In genomic region chr14:24427537-24428508, GRCh38 we compare ENCODE assay signal across 13 cellular contexts. TPM values are rescaled to one million over a fixed set of nuclear protein-coding genes. Genes with fewer than 3 reads are reported as not detected.
DNase-seq lines count a peak whose midpoint lies in the region; ATAC-seq and TF ChIP-seq lines count a peak whose summit lies in the region.
"Had no signal": no experiment of that assay in that cellular context is flagged by ENCODE, and none has a peak within 500 bp of the region (broad histone marks: within the 10 kb centered on the region; RNA-seq: fewer than 3 reads in every experiment).

No MANE protein-coding gene starts in this region.

- H3K27ac Mint-ChIP-seq in CD4-positive, alpha-beta memory T cell: peak overlapping the region; percentile 72 to 98 (median 86)
- peak overlapping the region; percentile 23 to 82 (median 40) for H3K27ac Mint-ChIP-seq in IgD-negative memory B cell
- H3K27ac Mint-ChIP-seq in nephron progenitor cell: no peak overlapping the region

- H3K4me1 Mint-ChIP-seq in CD4-positive, alpha-beta memory T cell: peaks cover 35 to 59% (median 46%) of the 10 kb centered on the region in 4 donors
- H3K4me1 Mint-ChIP-seq in IgD-negative memory B cell: peaks cover 8 to 17% (median 12%) of the 10 kb centered on the region in 3 donors
- H3K4me1 Mint-ChIP-seq in nephron progenitor cell: peaks cover 33% of the 10 kb centered on the region

- POLR2A ChIA-PET in CD4-positive, alpha-beta memory T cell (lab: Charles Lee; ENCODE audit: partially characterized antibody): interaction anchor here (0.8 to 11.1 kb wide), 9 partner anchors 9 to 314 kb away, joined by 3 to 361 read pairs (median 8); partner anchors contain the start of genes ADCY4, DCAF11, LTB4R and LTB4R2

- H3K4me3 Mint-ChIP-seq in CD4-positive, alpha-beta memory T cell: peak overlapping the region in 7 of 8 donors; percentile 39 to 88 (median 51)
- H3K4me3 Mint-ChIP-seq in IgD-negative memory B cell (peak overlapping the region in 2 of 4 donors; percentile 74 to 80), nephron progenitor cell (peak overlapping the region; percentile 64)
- H3K4me3 Mint-ChIP-seq: CD14-positive monocyte, endodermal cell had no signal

- peak overlapping the region; percentile 3 for H3K27ac ChIP-seq in CD4-positive, alpha-beta memory T cell (ENCODE audit: low read depth, low read length)

- intact Hi-C loops in CD4-positive, alpha-beta memory T cell (cut with micrococcal nuclease): no loop called here

- H3K36me3 ChIP-seq in CD4-positive, alpha-beta memory T cell (ENCODE audit: insufficient read depth, low read length): peaks cover 11% of the 10 kb centered on the region

- peaks cover 76% of the 10 kb centered on the region for H3K4me1 ChIP-seq in CD4-positive, alpha-beta memory T cell (ENCODE audit: insufficient read depth, low read length)

- no peaks in the 10 kb centered on the region for H3K27me3 ChIP-seq in CD4-positive, alpha-beta memory T cell (ENCODE audit: insufficient read depth, low read length)

- H3K9me3 Mint-ChIP-seq in CD4-positive, alpha-beta memory T cell: peaks cover 0 to 2% (median 0%) of the 10 kb centered on the region in 8 donors
- H3K9me3 Mint-ChIP-seq in IgD-negative memory B cell: no peaks in the 10 kb centered on the region
- peaks cover 4% of the 10 kb centered on the region for H3K9me3 Mint-ChIP-seq in nephron progenitor cell
- H3K9me3 Mint-ChIP-seq: CD14-positive monocyte, endodermal cell had no signal

- CTCF ChIA-PET in CD4-positive, alpha-beta memory T cell (lab: Charles Lee; ENCODE audit: partially characterized antibody): interaction anchor here (0.6 to 24.1 kb wide), 4 partner anchors 9 to 186 kb away, joined by 3 to 791 read pairs (median 23); partner anchors contain the start of genes ADCY4, RIPK3 and TINF2

- peaks cover 7 to 18% of the 10 kb centered on the region in 2 donors for H3K36me3 Mint-ChIP-seq in CD4-positive, alpha-beta memory T cell
- H3K36me3 Mint-ChIP-seq in IgD-negative memory B cell (peaks cover 2% of the 10 kb centered on the region), nephron progenitor cell (ENCODE audit: low read depth) (peaks cover 7% of the 10 kb centered on the region)

- H3K4me3 ChIP-seq in CD4-positive, alpha-beta memory T cell (ENCODE audit: low read length in 2 of 2): no peak overlapping the region

- ATAC-seq in GM19395 (IDR thresholded peaks at IDR 0.05; ENCODE audit: unreplicated experiment) (no peak), GM21528 (IDR thresholded peaks at IDR 0.05; ENCODE audit: low FRiP score, unreplicated experiment) (no peak), GM21619 (IDR thresholded peaks at IDR 0.05; ENCODE audit: unreplicated experiment) (no peak)
- ATAC-seq: sciatic nerve had no signal

- no peaks in the 10 kb centered on the region for H3K27me3 Mint-ChIP-seq in CD4-positive, alpha-beta memory T cell
- H3K27me3 Mint-ChIP-seq in IgD-negative memory B cell (no peaks in the 10 kb centered on the region), nephron progenitor cell (ENCODE audit: low read depth, poor library complexity) (peaks cover 24% of the 10 kb centered on the region)

- H3K9me3 ChIP-seq in CD4-positive, alpha-beta memory T cell (ENCODE audit: control insufficient read depth in 1 of 2, low read length in 2 of 2): no peaks in the 10 kb centered on the region

- TF ChIP-seq CTCF in nephron progenitor cell (IDR thresholded peaks at IDR 0.05): no peak

- DNase-seq in CD4-positive, alpha-beta memory T cell: no peak
- DNase-seq in ecto neural progenitor cell (ENCODE audit: low spot score) (peak; percentile 42), nephron progenitor cell (no peak)
- no peak for DNase-seq in stimulated activated CD4-positive, alpha-beta T cell treated with anti-CD3 and anti-CD28 coated beads, Interleukin-4, amount 100 ng/mL, for 24 hours
- DNase-seq: MV-4-11 had no signal

RNA-seq across cellular contexts. Expression of gene CBLN3, which starts 1.6 kb away (rescaled TPM):
- 1 to 10 TPM; 3.8 to 6.1 TPM for total RNA-seq in CD4-positive, alpha-beta memory T cell
- under 1 TPM in 1 of 2 donors, not detected in 1; 0.41 TPM for polyA plus RNA-seq in CD4-positive, alpha-beta memory T cell
- polyA plus RNA-seq in IgD-negative memory B cell: 2.9 TPM
- total RNA-seq: frontal cortex had no signal

RNA-seq across cellular contexts. Expression of gene KHNYN, which starts 1.9 kb away (rescaled TPM):
- 100 to 1,000 TPM; 137 to 142 TPM for total RNA-seq in CD4-positive, alpha-beta memory T cell
- polyA plus RNA-seq in CD4-positive, alpha-beta memory T cell: 10 to 100 TPM; 11.6 to 21.4 TPM
- 26.5 TPM for polyA plus RNA-seq in IgD-negative memory B cell

RNA-seq across cellular contexts. Expression of gene SDR39U1, which starts 14.8 kb away (rescaled TPM):
- total RNA-seq in CD4-positive, alpha-beta memory T cell: 100 to 1,000 TPM; 102 to 109 TPM
- 10 to 100 TPM; 43.2 to 56.8 TPM for polyA plus RNA-seq in CD4-positive, alpha-beta memory T cell
- polyA plus RNA-seq in IgD-negative memory B cell: 94.0 TPM

RNA-seq across cellular contexts. Expression of gene NYNRIN, which starts 29.0 kb away (rescaled TPM):
- total RNA-seq in CD4-positive, alpha-beta memory T cell: under 1 TPM in 1 of 2 experiments, not detected in 1; 0.32 TPM
- under 1 TPM in 1 of 2 donors, not detected in 1; 0.02 TPM for polyA plus RNA-seq in CD4-positive, alpha-beta memory T cell
- not detected for polyA plus RNA-seq in IgD-negative memory B cell

RNA-seq across cellular contexts. Expression of gene NFATC4, which starts 59.8 kb away (rescaled TPM):
- not detected for total RNA-seq in CD4-positive, alpha-beta memory T cell
- not detected for polyA plus RNA-seq in CD4-positive, alpha-beta memory T cell
- polyA plus RNA-seq in IgD-negative memory B cell: 0.20 TPM
- polyA plus RNA-seq: CD14-positive monocyte had no signal
